ENCODE assay signal across 1 cellular context in genomic region chr17:4008082-4008435, GRCh38.
TF ChIP-seq lines count a peak whose summit lies in the region.

No MANE protein-coding gene starts in this region.

TF ChIP-seq in Ishikawa, 13 proteins besides CTCF, POLR2A, EP300 and RAD21 (continued from another document):
- no peak for TF ChIP-seq REST (IDR thresholded peaks at IDR 0.05; ENCODE audit: low read depth)
- TF ChIP-seq YY1 (IDR thresholded peaks at IDR 0.05; ENCODE audit: low read depth) = no peak
- TF ChIP-seq TEAD4 (IDR thresholded peaks at IDR 0.05) = no peak
- TF ChIP-seq FOXM1 (IDR thresholded peaks at IDR 0.05; ENCODE audit: borderline replicate concordance, low read depth) = no peak
- TF ChIP-seq, protein P1, sequence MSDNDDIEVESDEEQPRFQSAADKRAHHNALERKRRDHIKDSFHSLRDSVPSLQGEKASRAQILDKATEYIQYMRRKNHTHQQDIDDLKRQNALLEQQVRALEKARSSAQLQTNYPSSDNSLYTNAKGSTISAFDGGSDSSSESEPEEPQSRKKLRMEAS (IDR thresholded peaks at IDR 0.05) = no peak
